In the genomic region with DNA sequence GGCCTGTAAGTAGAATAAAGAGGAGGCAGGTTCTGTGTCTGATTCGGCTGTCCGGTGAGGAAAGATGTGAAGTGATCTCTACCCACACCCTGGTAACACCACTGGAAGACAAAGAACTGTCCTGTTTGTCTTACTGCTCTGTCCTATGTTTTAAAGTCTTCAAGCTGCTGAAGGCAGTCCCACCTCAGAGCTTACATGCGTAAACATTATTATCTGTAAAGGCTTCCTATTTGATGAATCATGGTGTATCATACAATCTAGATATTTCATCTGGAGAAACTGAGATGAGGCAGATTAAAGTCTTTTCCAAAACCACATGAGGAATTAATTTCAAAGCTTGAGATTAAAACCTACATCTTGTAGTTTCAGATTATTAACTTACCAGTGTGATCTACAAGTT, we compare ENCODE assay signal across 9 cellular contexts.
DNase-seq lines count a peak whose midpoint lies in the region; ATAC-seq, FAIRE-seq and TF ChIP-seq lines count a peak whose summit lies in the region.
"Had no signal": no experiment of that assay in that cellular context is flagged by ENCODE, and none has a peak within 500 bp of the region (broad histone marks: within the 10 kb centered on the region; RNA-seq: fewer than 3 reads in every experiment).

No MANE protein-coding gene starts in this region.

- H3K27ac ChIP-seq in angular gyrus (ENCODE audit: low read depth, low read length) (peak overlapping the region; percentile 72), keratinocyte (ENCODE audit: control insufficient read depth, insufficient read depth, low read length) (peak overlapping the region; percentile 12), stomach smooth muscle (ENCODE audit: low read length) (peak overlapping the region; percentile 50)

- no peaks in the 10 kb centered on the region for H3K27me3 ChIP-seq in keratinocyte (ENCODE audit: control insufficient read depth, extremely low read depth, insufficient read depth, low read length)
- H3K27me3 ChIP-seq in stomach smooth muscle (ENCODE audit: control insufficient read depth in 1 of 2, insufficient read depth in 2 of 2, low read length in 2 of 2): no peaks in the 10 kb centered on the region

- H3K9me1 ChIP-seq in keratinocyte (ENCODE audit: control insufficient read depth, extremely low read depth, insufficient read depth, low read length): no peaks in the 10 kb centered on the region

- H4K20me1 ChIP-seq in keratinocyte (ENCODE audit: control insufficient read depth, extremely low read depth, insufficient read depth, low read length): no peaks in the 10 kb centered on the region

- H3K4me1 ChIP-seq in keratinocyte (ENCODE audit: control insufficient read depth, extremely low read depth, insufficient read depth, low read length) (peaks cover 17% of the 10 kb centered on the region), stomach smooth muscle (ENCODE audit: control insufficient read depth, insufficient read depth, low read length) (peaks cover 20% of the 10 kb centered on the region)

- no peak overlapping the region for H2AFZ ChIP-seq in keratinocyte (ENCODE audit: control insufficient read depth, low read length)

- no peak overlapping the region for H3K9ac ChIP-seq in keratinocyte (ENCODE audit: control insufficient read depth, extremely low read depth, insufficient read depth, low read length)
- H3K9ac ChIP-seq in stomach smooth muscle (ENCODE audit: low read length in 2 of 2): no peak overlapping the region

- DNase-seq in HPDE6-E6E7 (ENCODE audit: extremely low spot score): peak; percentile 17
- peak; percentile 7 for DNase-seq in keratinocyte (ENCODE audit: low read depth, low spot score)
- no peak for DNase-seq in HUDEP-2 (lab: John Stamatoyannopoulos, UW; ENCODE audit: unreplicated experiment in 76 of 76)
- no peak for DNase-seq in NCI-H345 (lab: John Stamatoyannopoulos, UW)
- DNase-seq: KBM-7 had no signal

- ATAC-seq in HG03025 (IDR thresholded peaks at IDR 0.05; ENCODE audit: low FRiP score, unreplicated experiment): no peak
- ATAC-seq in GM19395 (IDR thresholded peaks at IDR 0.05; ENCODE audit: unreplicated experiment): no peak

- H3K4me3 ChIP-seq in keratinocyte (ENCODE audit: control insufficient read depth in 2 of 3, extremely low read depth in 1 of 3, insufficient read depth in 2 of 3, low read depth in 1 of 3, low read length in 3 of 3) (no peak overlapping the region), stomach smooth muscle (ENCODE audit: low read length in 2 of 2) (no peak overlapping the region)

- TF ChIP-seq CTCF in keratinocyte (optimal IDR thresholded peaks at IDR 0.05 in 1 of 3, IDR thresholded peaks at IDR 0.05 in 1 of 3, conservative IDR thresholded peaks at IDR 0.05 in 1 of 3; ENCODE audit: extremely low read depth in 1 of 3, insufficient read depth in 2 of 3, low read length in 3 of 3): no peak

- H3K36me3 ChIP-seq in keratinocyte (ENCODE audit: control insufficient read depth in 2 of 2, extremely low read depth in 1 of 2, insufficient read depth in 2 of 2, low read length in 2 of 2) (no peaks in the 10 kb centered on the region), stomach smooth muscle (ENCODE audit: control insufficient read depth in 2 of 2, insufficient read depth in 2 of 2, low read length in 2 of 2) (no peaks in the 10 kb centered on the region)

- H3K79me2 ChIP-seq in keratinocyte (ENCODE audit: control insufficient read depth, insufficient read depth, low read length): no peaks in the 10 kb centered on the region

- H3K9me3 ChIP-seq in keratinocyte (ENCODE audit: control insufficient read depth, low read depth, low read length) (no peaks in the 10 kb centered on the region), stomach smooth muscle (ENCODE audit: control insufficient read depth in 2 of 2, low read length in 2 of 2) (no peaks in the 10 kb centered on the region)

- peak overlapping the region; percentile 7 for H3K4me2 ChIP-seq in keratinocyte (ENCODE audit: control insufficient read depth, extremely low read depth, insufficient read depth, low read depth, low read length)

- dilution Hi-C loops in keratinocyte (cut with MboI; ENCODE audit: extremely low pct_ligation_motif_present, low sequenced_read_pairs): no loop called here

- peak; percentile 63 for FAIRE-seq in keratinocyte (lab: Jason Lieb, UNC)

Comparison
In these comparisons a context has a peak if more than half of its experiments do, and no peak if none do; other contexts are left out.
1. DNase-seq: peak in HPDE6-E6E7 (single experiment) and keratinocyte (single experiment); none in HUDEP-2 (0 of 76) and NCI-H345 (single experiment).
2. H3K27ac ChIP-seq: peak in every context shown above with its lines; median percentile 72 in angular gyrus; 50 in stomach smooth muscle; 12 in keratinocyte.